Comparison of ENCODE assay signal across 25 cellular contexts in the genomic region with DNA sequence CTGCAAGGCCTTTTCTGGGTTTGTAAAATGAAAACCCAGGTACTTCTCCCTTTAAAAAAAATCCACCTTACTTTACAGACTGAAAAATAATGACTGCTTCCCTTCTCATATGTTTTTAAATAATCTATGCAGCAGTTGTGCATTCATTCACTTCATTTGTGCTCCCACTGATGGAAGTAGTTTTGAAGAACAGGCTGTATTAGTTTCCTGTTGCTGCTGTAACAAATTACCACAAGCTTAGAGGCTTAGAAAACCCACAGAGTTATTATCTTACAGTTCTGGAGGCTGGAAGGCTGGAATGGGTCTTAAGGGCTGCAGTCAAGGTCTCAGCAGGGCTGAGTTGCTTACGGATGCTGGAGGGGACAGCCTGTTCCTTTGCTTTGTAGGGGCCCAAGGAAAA.
DNase-seq lines count a peak whose midpoint lies in the region; ATAC-seq, FAIRE-seq and TF ChIP-seq lines count a peak whose summit lies in the region.
"Had no signal": no experiment of that assay in that cellular context is flagged by ENCODE, and none has a peak within 500 bp of the region (broad histone marks: within the 10 kb centered on the region; RNA-seq: fewer than 3 reads in every experiment).

No MANE protein-coding gene starts in this region.

- TF ChIP-seq EP300 in HepG2 (IDR thresholded peaks at IDR 0.05; ENCODE audit: low read depth in 2 of 2, low read length in 2 of 2) (no peak), HepG2 (CRISPR knock-in tag; IDR thresholded peaks at IDR 0.05; ENCODE audit: borderline replicate concordance) (no peak), GM12878 (IDR thresholded peaks at IDR 0.05; ENCODE audit: borderline replicate concordance in 1 of 2, control insufficient read depth in 1 of 2, low read depth in 2 of 2, low read length in 2 of 2) (no peak)

- ATAC-seq in HepG2, result no peak
- ATAC-seq in right lobe of liver, result no peak
- no peak for ATAC-seq in GM12878
- no peak for ATAC-seq in GM21717 (IDR thresholded peaks at IDR 0.05; ENCODE audit: unreplicated experiment)

- FAIRE-seq in HepG2 (lab: Jason Lieb, UNC), result no peak
- FAIRE-seq in GM12878 (lab: Jason Lieb, UNC), result no peak
- FAIRE-seq: A204.1, GM12891, GM19239 had no signal

- BruUV-seq in HepG2 (replicated peaks; lab: Mats Ljungman, UMichigan) (no TSS peak), GM12878 (replicated peaks; lab: Mats Ljungman, UMichigan) (no TSS peak)

- H3K79me2 ChIP-seq in HepG2 (ENCODE audit: insufficient read depth, low read length) (no peaks in the 10 kb centered on the region), GM12878 (ENCODE audit: control insufficient read depth, insufficient read depth, low read length) (no peaks in the 10 kb centered on the region)

- intact Hi-C loops in HepG2 (cut with micrococcal nuclease; ENCODE audit: unreplicated experiment) (no loop called here), right lobe of liver (cut with DNase I) (no loop called here), GM12878 (cut with micrococcal nuclease; ENCODE audit: unreplicated experiment) (no loop called here), dorsolateral prefrontal cortex (cut with DNase I) (loop anchor here in 1 of 2 donors (5.0 kb wide), 1 partner anchor 47 kb away; no protein-coding TSS in a partner anchor)

- no peak for DNase-seq in HepG2 (ENCODE audit: low spot score)
- no peak for DNase-seq in right lobe of liver
- no peak for DNase-seq in GM12878 (ENCODE audit: low read depth, low spot score)
- no peak for DNase-seq in dorsolateral prefrontal cortex
- no peak for DNase-seq in central memory CD4-positive, alpha-beta T cell
- DNase-seq: 8988T; ACHN; BE2C; C1 segment of cervical spinal cord; CD4-positive, alpha-beta memory T cell; CD4-positive, CD25-positive, alpha-beta regulatory T cell; CD8-positive, alpha-beta memory T cell; COR-L47; DMS 273 treated with DMSO at 0.1 percent for 48 hours; DMS153; DMS53; DMS79; DND-41; EL; GDM1 had no signal

- RAD21 ChIA-PET in GM12878 (lab: Charles Lee; ENCODE audit: unreplicated experiment), result no interaction called here

- H3K36me3 ChIP-seq in HepG2 (replicated peaks in 1 of 2; ENCODE audit: control insufficient read depth in 1 of 2, insufficient read depth in 2 of 2, low read length in 2 of 2), result no peaks in the 10 kb centered on the region
- no peaks in the 10 kb centered on the region for H3K36me3 ChIP-seq in right lobe of liver
- no peaks in the 10 kb centered on the region for H3K36me3 ChIP-seq in GM12878 (ENCODE audit: control insufficient read depth in 2 of 2, insufficient read depth in 2 of 2, low read length in 1 of 2)
- H3K36me3 ChIP-seq: BE2C, BLaER1 had no signal

- H3K4me1 ChIP-seq in HepG2 (ENCODE audit: insufficient read depth, low read length) (no peaks in the 10 kb centered on the region), right lobe of liver (no peaks in the 10 kb centered on the region), GM12878 (ENCODE audit: control insufficient read depth, insufficient read depth, low read length) (no peaks in the 10 kb centered on the region)
- H3K4me1 ChIP-seq: BE2C, BLaER1 had no signal

- H3K9ac ChIP-seq in HepG2 (ENCODE audit: insufficient read depth, low read depth, low read length), result no peak overlapping the region
- no peak overlapping the region for H3K9ac ChIP-seq in GM12878 (ENCODE audit: control insufficient read depth, insufficient read depth, low read length)
- H3K9ac ChIP-seq: BLaER1 had no signal

- H3K4me2 ChIP-seq in HepG2 (ENCODE audit: low read depth, low read length), result no peak overlapping the region
- no peak overlapping the region for H3K4me2 ChIP-seq in GM12878 (ENCODE audit: control insufficient read depth, insufficient read depth)
- H3K4me2 ChIP-seq: BLaER1 had no signal

- H3K9me3 ChIP-seq in HepG2 (ENCODE audit: low read length) (no peaks in the 10 kb centered on the region), right lobe of liver (no peaks in the 10 kb centered on the region), GM12878 (replicated peaks; ENCODE audit: control insufficient read depth, insufficient read depth, low read length) (no peaks in the 10 kb centered on the region)
- H3K9me3 ChIP-seq: BE2C, BLaER1 had no signal

- H2AFZ ChIP-seq in HepG2 (ENCODE audit: low read length), result no peak overlapping the region
- H2AFZ ChIP-seq in GM12878 (ENCODE audit: control insufficient read depth, low read depth, low read length), result no peak overlapping the region

- H4K20me1 ChIP-seq in HepG2 (ENCODE audit: insufficient read depth, low read length) (no peaks in the 10 kb centered on the region), GM12878 (ENCODE audit: control insufficient read depth, insufficient read depth) (no peaks in the 10 kb centered on the region)
- H4K20me1 ChIP-seq: BLaER1 had no signal

- no peak for TF ChIP-seq RAD21 in HepG2 (CRISPR knock-in tag; IDR thresholded peaks at IDR 0.05)
- no peak for TF ChIP-seq RAD21 in GM12878 (IDR thresholded peaks at IDR 0.05; ENCODE audit: insufficient read depth, low read depth, low read length)

- CTCF ChIA-PET in HepG2 (lab: Yijun Ruan, JAX; ENCODE audit: low intra/inter-chr PET ratio, low total read pairs), result no interaction called here
- CTCF ChIA-PET in GM12878 (lab: Yijun Ruan, JAX), result no interaction called here

- H3K27ac ChIP-seq in HepG2 (ENCODE audit: extremely low read length, insufficient read depth, low read length) (no peak overlapping the region), right lobe of liver (no peak overlapping the region), GM12878 (ENCODE audit: control insufficient read depth, insufficient read depth) (no peak overlapping the region), dorsolateral prefrontal cortex (peak overlapping the region in 30 of 59 donors; percentile 3 to 71 (median 50))
- H3K27ac ChIP-seq: BLaER1 had no signal

- H3K27me3 ChIP-seq in HepG2 (ENCODE audit: control insufficient read depth in 1 of 2, insufficient read depth in 2 of 2, low read length in 2 of 2) (peaks cover 0 to 21% of the 10 kb centered on the region in 2 experiments; a peak in 1 of 5 replicates), right lobe of liver (no peaks in the 10 kb centered on the region), GM12878 (replicated peaks in 1 of 2; ENCODE audit: control insufficient read depth in 2 of 2, insufficient read depth in 2 of 2, low read length in 1 of 2) (no peaks in the 10 kb centered on the region), dorsolateral prefrontal cortex (no peaks in the 10 kb centered on the region)
- H3K27me3 ChIP-seq: BE2C, BLaER1 had no signal

- in situ Hi-C loops in HepG2 (cut with HindIII; ENCODE audit: extremely low pct_ligation_motif_present, low pct_unique_long_range_greater_than_20kb), result no loop called here
- in situ Hi-C loops in GM12878 (cut with MboI), result no loop called here

- no peak for TF ChIP-seq POLR2A in HepG2 (IDR thresholded peaks at IDR 0.05; ENCODE audit: insufficient read depth in 1 of 2, low read depth in 2 of 2, low read length in 2 of 2)
- no peak for TF ChIP-seq POLR2A in right lobe of liver (IDR thresholded peaks at IDR 0.05)
- TF ChIP-seq POLR2A in GM12878 (IDR thresholded peaks at IDR 0.05; ENCODE audit: low read depth, low read length), result no peak

- POLR2A ChIA-PET in HepG2 (lab: Yijun Ruan, JAX), result no interaction called here
- POLR2A ChIA-PET in GM12878 (lab: Charles Lee), result no interaction called here

- H3K4me3 ChIP-seq in HepG2 (replicated peaks in 1 of 3; ENCODE audit: insufficient read depth in 1 of 3, low read depth in 2 of 3, low read length in 3 of 3) (no peak overlapping the region), right lobe of liver (no peak overlapping the region), GM12878 (no peak overlapping the region), dorsolateral prefrontal cortex (no peak overlapping the region)
- H3K4me3 ChIP-seq: BLaER1 had no signal

- SMC1A ChIA-PET in GM12878 (lab: Charles Lee; ENCODE audit: uncharacterized antibody, unreplicated experiment), result no interaction called here

- WGBS in HepG2 (ENCODE audit: low lambda C conversion rate), result 6% methylated on average over 1 of the region's 1 CpG
- WGBS in right lobe of liver (ENCODE audit: insufficient coverage, low coverage, low lambda C conversion rate, missing lambda C conversion rate), result 82% methylated on average over 1 of the region's 1 CpG
- 0% methylated on average over 1 of the region's 1 CpG for WGBS in GM12878 (ENCODE audit: insufficient coverage, insufficient replicate concordance, low lambda C conversion rate, missing lambda C conversion rate)

- TF ChIP-seq CTCF in HepG2 (CRISPR knock-in tag; IDR thresholded peaks at IDR 0.05) (no peak), right lobe of liver (IDR thresholded peaks at IDR 0.05) (no peak), GM12878 (IDR thresholded peaks at IDR 0.05 in 2 of 3, conservative IDR thresholded peaks at IDR 0.05 in 1 of 3; ENCODE audit: control insufficient read depth in 2 of 3, extremely low read depth in 1 of 3, insufficient read depth in 1 of 3, low read depth in 3 of 3, low read length in 3 of 3) (no peak), dorsolateral prefrontal cortex (IDR thresholded peaks at IDR 0.05 in 54 of 56, conservative IDR thresholded peaks at IDR 0.05 in 2 of 56; ENCODE audit: low read depth in 1 of 56, partially characterized antibody in 56 of 56) (no peak)

TF ChIP-seq in HepG2, 621 proteins besides CTCF, POLR2A, EP300 and RAD21:
- no peak for TF ChIP-seq ZNF10 (CRISPR knock-in tag; IDR thresholded peaks at IDR 0.05; ENCODE audit: borderline replicate concordance, low read depth)
- TF ChIP-seq ZNF12 (CRISPR knock-in tag; IDR thresholded peaks at IDR 0.05), result peak; percentile 81
TF ChIP-seq in HepG2: peak in this region for 1.

TF ChIP-seq in GM12878, 131 proteins besides CTCF, POLR2A, EP300 and RAD21:
- TF ChIP-seq RFX5 (IDR thresholded peaks at IDR 0.05; ENCODE audit: low read depth, low read length) (no peak), ZNF24 (IDR thresholded peaks at IDR 0.05) (peak; percentile 38; the same call in 1 of the 2 replicates)
TF ChIP-seq in GM12878: peak in this region for 1.

Comparison
In these comparisons a context has a peak if more than half of its experiments do, and no peak if none do; other contexts are left out.
1. H3K27ac ChIP-seq: peak in dorsolateral prefrontal cortex (30 of 59); none in HepG2 (single experiment), right lobe of liver (0 of 3) and GM12878 (single experiment).